ENCODE assay signal across 1 cellular context in genomic region chr1:39132505-39133339, GRCh38.
TF ChIP-seq lines count a peak whose summit lies in the region.

No MANE protein-coding gene starts in this region.

TF ChIP-seq in K562, 482 proteins besides CTCF, POLR2A, EP300 and RAD21 (continued from another document):
- TF ChIP-seq CREB3 (tag; conservative IDR thresholded peaks at IDR 0.05; ENCODE audit: low read depth) (no peak), HEY1 (CRISPR knock-in tag; IDR thresholded peaks at IDR 0.05; ENCODE audit: borderline replicate concordance) (no peak), MYC (IDR thresholded peaks at IDR 0.05; ENCODE audit: low read depth, low read length) (no peak), MYC (CRISPR knock-in tag; IDR thresholded peaks at IDR 0.05; ENCODE audit: borderline replicate concordance, low read depth) (no peak), CTCFL (IDR thresholded peaks at IDR 0.05; ENCODE audit: borderline replicate concordance, insufficient read depth, low read depth, low read length, poor library complexity, severe bottlenecking) (peak; percentile 56), ZBTB7A (IDR thresholded peaks at IDR 0.05; ENCODE audit: borderline replicate concordance, control insufficient read depth, low read depth, low read length) (0 out of 2 replicates have a peak, but pooled peaks have one; percentile 21), HSF4 (CRISPR knock-in tag; IDR thresholded peaks at IDR 0.05; ENCODE audit: borderline replicate concordance) (no peak), HDAC2 (IDR thresholded peaks at IDR 0.05) (peak; percentile 36; the same call in 1 of the 2 replicates), TEAD2 (tag; IDR thresholded peaks at IDR 0.05) (no peak), KDM1A (IDR thresholded peaks at IDR 0.05) (peak; percentile 78 to 81), RBM14 (IDR thresholded peaks at IDR 0.05; ENCODE audit: borderline replicate concordance, insufficient read depth, low read depth, low read length) (no peak), HMBOX1 (IDR thresholded peaks at IDR 0.05) (no peak), CHD4 (IDR thresholded peaks at IDR 0.05; ENCODE audit: insufficient read depth, insufficient replicate concordance, low read depth, low read length, poor library complexity, severe bottlenecking) (no peak), ARID1B (IDR thresholded peaks at IDR 0.05) (no peak), EP400 (IDR thresholded peaks at IDR 0.05) (no peak), SMARCB1 (IDR thresholded peaks at IDR 0.05; ENCODE audit: insufficient read length, low read depth) (no peak), BRD4 (IDR thresholded peaks at IDR 0.05) (no peak), EHMT2 (IDR thresholded peaks at IDR 0.05) (no peak), MBD2 (IDR thresholded peaks at IDR 0.05; ENCODE audit: borderline replicate concordance, low read depth) (no peak), MLX (CRISPR knock-in tag; conservative IDR thresholded peaks at IDR 0.05) (no peak), RB1 (IDR thresholded peaks at IDR 0.05; ENCODE audit: low read depth) (no peak), BACH1 (tag; IDR thresholded peaks at IDR 0.05) (no peak), ZNF696 (CRISPR knock-in tag; conservative IDR thresholded peaks at IDR 0.05) (no peak), FOXP1 (CRISPR knock-in tag; IDR thresholded peaks at IDR 0.05) (no peak), HOXB6 (CRISPR knock-in tag; IDR thresholded peaks at IDR 0.05; ENCODE audit: borderline replicate concordance) (no peak), SMC3 (conservative IDR thresholded peaks at IDR 0.05; ENCODE audit: insufficient read depth, low read depth, low read length) (no peak), FOXJ3 (CRISPR knock-in tag; IDR thresholded peaks at IDR 0.05) (no peak), TOE1 (IDR thresholded peaks at IDR 0.05; ENCODE audit: borderline replicate concordance) (no peak), TOE1 (CRISPR knock-in tag; IDR thresholded peaks at IDR 0.05; ENCODE audit: borderline replicate concordance, low read depth) (no peak), XRCC3 (IDR thresholded peaks at IDR 0.05) (no peak), CREBBP (IDR thresholded peaks at IDR 0.05; ENCODE audit: low read depth, low read length) (no peak), PHF21A (IDR thresholded peaks at IDR 0.05; ENCODE audit: borderline replicate concordance, low read depth) (peak; percentile 96), PCBP2 (IDR thresholded peaks at IDR 0.05; ENCODE audit: low read depth, low read length, poor library complexity, severe bottlenecking) (no peak), SRF (CRISPR knock-in tag; IDR thresholded peaks at IDR 0.05) (peak in 1 of 2 experiments; percentile 29; a peak in 1 of 4 replicates), SMARCA4 (IDR thresholded peaks at IDR 0.05) (0 out of 2 replicates have a peak, but pooled peaks have one; percentile 31), POLR2H (tag; IDR thresholded peaks at IDR 0.05; ENCODE audit: low read depth) (no peak), KLF16 (IDR thresholded peaks at IDR 0.05) (peak; percentile 44; the same call in 1 of the 2 replicates), CTBP1 (IDR thresholded peaks at IDR 0.05; ENCODE audit: borderline replicate concordance) (no peak), MEIS2 (IDR thresholded peaks at IDR 0.05; ENCODE audit: partially characterized antibody) (no peak), GTF2E2 (tag; IDR thresholded peaks at IDR 0.05) (no peak), HCFC1 (IDR thresholded peaks at IDR 0.05; ENCODE audit: low read depth, low read length) (no peak), ZNF384 (IDR thresholded peaks at IDR 0.05; ENCODE audit: low read depth, low read length) (no peak), PTRF (tag; IDR thresholded peaks at IDR 0.05) (no peak), SMAD4 (CRISPR knock-in tag; conservative IDR thresholded peaks at IDR 0.05) (no peak), SLC30A9 (CRISPR knock-in tag; IDR thresholded peaks at IDR 0.05) (no peak), KAT8 (IDR thresholded peaks at IDR 0.05; ENCODE audit: low read depth) (no peak), RFX1 (IDR thresholded peaks at IDR 0.05) (no peak), ZNF197 (CRISPR knock-in tag; IDR thresholded peaks at IDR 0.05; ENCODE audit: low read depth) (no peak), MECOM (CRISPR knock-in tag; IDR thresholded peaks at IDR 0.05) (no peak), RCOR1 (IDR thresholded peaks at IDR 0.05; ENCODE audit: borderline replicate concordance in 1 of 2, low read depth in 2 of 2, low read length in 2 of 2) (peak; percentile 40 to 73; a peak in 2 of 4 replicates), MAFG (tag; conservative IDR thresholded peaks at IDR 0.05) (no peak), ZNF584 (CRISPR knock-in tag; IDR thresholded peaks at IDR 0.05; ENCODE audit: low read depth) (no peak), TARDBP (IDR thresholded peaks at IDR 0.05) (0 out of 2 replicates have a peak, but pooled peaks have one; percentile 54), SIN3A (IDR thresholded peaks at IDR 0.05; ENCODE audit: borderline replicate concordance in 2 of 2, control insufficient read depth in 1 of 2, low read depth in 2 of 2, low read length in 2 of 2) (no peak), U2AF2 (optimal IDR thresholded peaks at IDR 0.05; ENCODE audit: low read depth, low read length) (no peak), TFE3 (CRISPR knock-in tag; IDR thresholded peaks at IDR 0.05) (no peak), HNRNPH1 (optimal IDR thresholded peaks at IDR 0.05; ENCODE audit: low read depth, low read length) (no peak)
- TF ChIP-seq, protein P1, sequence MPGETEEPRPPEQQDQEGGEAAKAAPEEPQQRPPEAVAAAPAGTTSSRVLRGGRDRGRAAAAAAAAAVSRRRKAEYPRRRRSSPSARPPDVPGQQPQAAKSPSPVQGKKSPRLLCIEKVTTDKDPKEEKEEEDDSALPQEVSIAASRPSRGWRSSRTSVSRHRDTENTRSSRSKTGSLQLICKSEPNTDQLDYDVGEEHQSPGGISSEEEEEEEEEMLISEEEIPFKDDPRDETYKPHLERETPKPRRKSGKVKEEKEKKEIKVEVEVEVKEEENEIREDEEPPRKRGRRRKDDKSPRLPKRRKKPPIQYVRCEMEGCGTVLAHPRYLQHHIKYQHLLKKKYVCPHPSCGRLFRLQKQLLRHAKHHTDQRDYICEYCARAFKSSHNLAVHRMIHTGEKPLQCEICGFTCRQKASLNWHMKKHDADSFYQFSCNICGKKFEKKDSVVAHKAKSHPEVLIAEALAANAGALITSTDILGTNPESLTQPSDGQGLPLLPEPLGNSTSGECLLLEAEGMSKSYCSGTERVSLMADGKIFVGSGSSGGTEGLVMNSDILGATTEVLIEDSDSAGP (CRISPR knock-in tag; IDR thresholded peaks at IDR 0.05) = no peak
- TF ChIP-seq, protein P2, sequence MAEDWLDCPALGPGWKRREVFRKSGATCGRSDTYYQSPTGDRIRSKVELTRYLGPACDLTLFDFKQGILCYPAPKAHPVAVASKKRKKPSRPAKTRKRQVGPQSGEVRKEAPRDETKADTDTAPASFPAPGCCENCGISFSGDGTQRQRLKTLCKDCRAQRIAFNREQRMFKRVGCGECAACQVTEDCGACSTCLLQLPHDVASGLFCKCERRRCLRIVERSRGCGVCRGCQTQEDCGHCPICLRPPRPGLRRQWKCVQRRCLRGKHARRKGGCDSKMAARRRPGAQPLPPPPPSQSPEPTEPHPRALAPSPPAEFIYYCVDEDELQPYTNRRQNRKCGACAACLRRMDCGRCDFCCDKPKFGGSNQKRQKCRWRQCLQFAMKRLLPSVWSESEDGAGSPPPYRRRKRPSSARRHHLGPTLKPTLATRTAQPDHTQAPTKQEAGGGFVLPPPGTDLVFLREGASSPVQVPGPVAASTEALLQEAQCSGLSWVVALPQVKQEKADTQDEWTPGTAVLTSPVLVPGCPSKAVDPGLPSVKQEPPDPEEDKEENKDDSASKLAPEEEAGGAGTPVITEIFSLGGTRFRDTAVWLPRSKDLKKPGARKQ (CRISPR knock-in tag; IDR thresholded peaks at IDR 0.05) = no peak
- TF ChIP-seq, protein P3, sequence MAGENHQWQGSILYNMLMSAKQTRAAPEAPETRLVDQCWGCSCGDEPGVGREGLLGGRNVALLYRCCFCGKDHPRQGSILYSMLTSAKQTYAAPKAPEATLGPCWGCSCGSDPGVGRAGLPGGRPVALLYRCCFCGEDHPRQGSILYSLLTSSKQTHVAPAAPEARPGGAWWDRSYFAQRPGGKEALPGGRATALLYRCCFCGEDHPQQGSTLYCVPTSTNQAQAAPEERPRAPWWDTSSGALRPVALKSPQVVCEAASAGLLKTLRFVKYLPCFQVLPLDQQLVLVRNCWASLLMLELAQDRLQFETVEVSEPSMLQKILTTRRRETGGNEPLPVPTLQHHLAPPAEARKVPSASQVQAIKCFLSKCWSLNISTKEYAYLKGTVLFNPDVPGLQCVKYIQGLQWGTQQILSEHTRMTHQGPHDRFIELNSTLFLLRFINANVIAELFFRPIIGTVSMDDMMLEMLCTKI (IDR thresholded peaks at IDR 0.05; ENCODE audit: partially characterized antibody) = no peak
- TF ChIP-seq, protein P4, sequence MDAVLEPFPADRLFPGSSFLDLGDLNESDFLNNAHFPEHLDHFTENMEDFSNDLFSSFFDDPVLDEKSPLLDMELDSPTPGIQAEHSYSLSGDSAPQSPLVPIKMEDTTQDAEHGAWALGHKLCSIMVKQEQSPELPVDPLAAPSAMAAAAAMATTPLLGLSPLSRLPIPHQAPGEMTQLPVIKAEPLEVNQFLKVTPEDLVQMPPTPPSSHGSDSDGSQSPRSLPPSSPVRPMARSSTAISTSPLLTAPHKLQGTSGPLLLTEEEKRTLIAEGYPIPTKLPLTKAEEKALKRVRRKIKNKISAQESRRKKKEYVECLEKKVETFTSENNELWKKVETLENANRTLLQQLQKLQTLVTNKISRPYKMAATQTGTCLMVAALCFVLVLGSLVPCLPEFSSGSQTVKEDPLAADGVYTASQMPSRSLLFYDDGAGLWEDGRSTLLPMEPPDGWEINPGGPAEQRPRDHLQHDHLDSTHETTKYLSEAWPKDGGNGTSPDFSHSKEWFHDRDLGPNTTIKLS (IDR thresholded peaks at IDR 0.05; ENCODE audit: borderline replicate concordance, low read depth) = no peak
- TF ChIP-seq, protein P5, sequence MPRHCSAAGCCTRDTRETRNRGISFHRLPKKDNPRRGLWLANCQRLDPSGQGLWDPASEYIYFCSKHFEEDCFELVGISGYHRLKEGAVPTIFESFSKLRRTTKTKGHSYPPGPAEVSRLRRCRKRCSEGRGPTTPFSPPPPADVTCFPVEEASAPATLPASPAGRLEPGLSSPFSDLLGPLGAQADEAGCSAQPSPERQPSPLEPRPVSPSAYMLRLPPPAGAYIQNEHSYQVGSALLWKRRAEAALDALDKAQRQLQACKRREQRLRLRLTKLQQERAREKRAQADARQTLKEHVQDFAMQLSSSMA (CRISPR knock-in tag; IDR thresholded peaks at IDR 0.05) = no peak
- TF ChIP-seq, protein P6, sequence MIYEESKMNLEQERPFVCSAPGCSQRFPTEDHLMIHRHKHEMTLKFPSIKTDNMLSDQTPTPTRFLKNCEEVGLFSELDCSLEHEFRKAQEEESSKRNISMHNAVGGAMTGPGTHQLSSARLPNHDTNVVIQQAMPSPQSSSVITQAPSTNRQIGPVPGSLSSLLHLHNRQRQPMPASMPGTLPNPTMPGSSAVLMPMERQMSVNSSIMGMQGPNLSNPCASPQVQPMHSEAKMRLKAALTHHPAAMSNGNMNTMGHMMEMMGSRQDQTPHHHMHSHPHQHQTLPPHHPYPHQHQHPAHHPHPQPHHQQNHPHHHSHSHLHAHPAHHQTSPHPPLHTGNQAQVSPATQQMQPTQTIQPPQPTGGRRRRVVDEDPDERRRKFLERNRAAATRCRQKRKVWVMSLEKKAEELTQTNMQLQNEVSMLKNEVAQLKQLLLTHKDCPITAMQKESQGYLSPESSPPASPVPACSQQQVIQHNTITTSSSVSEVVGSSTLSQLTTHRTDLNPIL (CRISPR knock-in tag; IDR thresholded peaks at IDR 0.05) = no peak
